ENCODE assay signal across 21 cellular contexts in genomic region chr11:23554002-23554401, GRCh38.
DNase-seq lines count a peak whose midpoint lies in the region; ATAC-seq, FAIRE-seq and TF ChIP-seq lines count a peak whose summit lies in the region.
"Had no signal": no experiment of that assay in that cellular context is flagged by ENCODE, and none has a peak within 500 bp of the region (broad histone marks: within the 10 kb centered on the region; RNA-seq: fewer than 3 reads in every experiment).

No MANE protein-coding gene starts in this region.

- H3K27ac ChIP-seq in astrocyte (ENCODE audit: low read depth, low read length), result no peak overlapping the region
- H3K27ac ChIP-seq in foreskin keratinocyte, result no peak overlapping the region
- H3K27ac ChIP-seq: lower lobe of right lung, SK-N-MC had no signal

- H3K27me3 ChIP-seq in BE2C (no peaks in the 10 kb centered on the region), Loucy (ENCODE audit: insufficient read depth, low read length, poor library complexity, severe bottlenecking) (no peaks in the 10 kb centered on the region), astrocyte (ENCODE audit: insufficient read depth, low read length) (no peaks in the 10 kb centered on the region), foreskin keratinocyte (no peaks in the 10 kb centered on the region)

- peak overlapping the region; percentile 99 for H3K27ac Mint-ChIP-seq in astrocyte (ENCODE audit: unreplicated experiment)
- no peak overlapping the region for H3K27ac Mint-ChIP-seq in activated T-helper 1 cell treated with anti-CD3 and anti-CD28 coated beads, Interleukin-12 subunit alpha, Interleukin-12 subunit beta, Interleukin-2, Interleukin-4 antibody, amounts not matched to agents 30 ng/mL and 10 ng/mL and 1 ng/mL, durations not matched to agents 14 hours and 24 hours and 36 hours
- H3K27ac Mint-ChIP-seq: brain; CD4-positive, CD25-positive, alpha-beta regulatory T cell; progenitor cell of endocrine pancreas; T-helper 2 cell treated with Interferon-gamma antibody and Interleukin-4, amounts not matched to agents 5 μg/mL and 100 μg/mL, for 36 hours had no signal

- H3K4me3 ChIP-seq in BE2C (ENCODE audit: low read depth, low read length) (no peak overlapping the region), Loucy (ENCODE audit: low read length, poor library complexity, severe bottlenecking) (no peak overlapping the region), astrocyte (ENCODE audit: insufficient read depth, low read depth, low read length) (no peak overlapping the region)
- H3K4me3 ChIP-seq: lower lobe of right lung, SK-N-MC had no signal

- no peak for ATAC-seq in foreskin keratinocyte
- ATAC-seq: lower lobe of right lung had no signal

- DNase-seq in BE2C (no peak), astrocyte (ENCODE audit: low read depth) (no peak), foreskin keratinocyte (no peak), NCI-H524 (lab: John Stamatoyannopoulos, UW) (no peak), H54 (ENCODE audit: insufficient read length, low spot score) (no peak), DMS79 (lab: John Stamatoyannopoulos, UW) (no peak)
- DNase-seq in activated T-helper 1 cell treated with anti-CD3 and anti-CD28 coated beads, Interleukin-12 subunit alpha, Interleukin-12 subunit beta, Interleukin-2, Interleukin-4 antibody, amounts not matched to agents 30 ng/mL and 10 ng/mL and 1 ng/mL, durations not matched to agents 14 hours and 24 hours and 36 hours (ENCODE audit: low spot score), result no peak
- DNase-seq: activated effector memory CD4-positive, alpha-beta T cell treated with Interleukin-2 at 50 U/mL for 16 hours; CD4-positive, CD25-positive, alpha-beta regulatory T cell; cortex of kidney; DMS153; KG1; lower lobe of right lung; NCI-H1694 treated with DMSO at 0.1 percent for 48 hours; NCI-H82 had no signal

- H3K9me2 ChIP-seq in Loucy (replicated peaks; ENCODE audit: low read depth, low read length), result no peaks in the 10 kb centered on the region

- H3K9me3 ChIP-seq in BE2C (no peaks in the 10 kb centered on the region), Loucy (ENCODE audit: insufficient read depth, low read depth, low read length) (no peaks in the 10 kb centered on the region), astrocyte (ENCODE audit: insufficient read depth, low read depth, low read length) (no peaks in the 10 kb centered on the region)
- H3K9me3 ChIP-seq: lower lobe of right lung had no signal

- no peak for TF ChIP-seq POLR2A in H54 (IDR thresholded peaks at IDR 0.05; ENCODE audit: low read depth, low read length)

- intact Hi-C loops in activated T-helper 1 cell treated with anti-CD3 and anti-CD28 coated beads, Interleukin-12 subunit alpha, Interleukin-12 subunit beta, Interleukin-2, Interleukin-4 antibody, amounts not matched to agents 30 ng/mL and 10 ng/mL and 1 ng/mL, durations not matched to agents 14 hours and 24 hours and 36 hours (cut with micrococcal nuclease), result no loop called here

- H3K4me1 Mint-ChIP-seq in astrocyte (ENCODE audit: low read depth, unreplicated experiment), result peaks cover 15% of the 10 kb centered on the region
- no peaks in the 10 kb centered on the region for H3K4me1 Mint-ChIP-seq in activated T-helper 1 cell treated with anti-CD3 and anti-CD28 coated beads, Interleukin-12 subunit alpha, Interleukin-12 subunit beta, Interleukin-2, Interleukin-4 antibody, amounts not matched to agents 30 ng/mL and 10 ng/mL and 1 ng/mL, durations not matched to agents 14 hours and 24 hours and 36 hours (ENCODE audit: low read depth)
- H3K4me1 Mint-ChIP-seq: brain; CD4-positive, CD25-positive, alpha-beta regulatory T cell; neural crest cell had no signal

- H3F3A ChIP-seq in Loucy (ENCODE audit: low read depth), result no peaks in the 10 kb centered on the region

- no peak overlapping the region for H3K4me3 Mint-ChIP-seq in astrocyte (ENCODE audit: unreplicated experiment)
- no peak overlapping the region for H3K4me3 Mint-ChIP-seq in activated T-helper 1 cell treated with anti-CD3 and anti-CD28 coated beads, Interleukin-12 subunit alpha, Interleukin-12 subunit beta, Interleukin-2, Interleukin-4 antibody, amounts not matched to agents 30 ng/mL and 10 ng/mL and 1 ng/mL, durations not matched to agents 14 hours and 24 hours and 36 hours
- H3K4me3 Mint-ChIP-seq: brain; CD4-positive, CD25-positive, alpha-beta regulatory T cell; neural crest cell; T-helper 2 cell treated with Interferon-gamma antibody and Interleukin-4, amounts not matched to agents 5 μg/mL and 100 μg/mL, for 36 hours had no signal

- FAIRE-seq in astrocyte (lab: Jason Lieb, UNC) (no peak), H54 (lab: Jason Lieb, UNC) (no peak)

- H3K36me3 ChIP-seq in BE2C, result no peaks in the 10 kb centered on the region
- no peaks in the 10 kb centered on the region for H3K36me3 ChIP-seq in Loucy (ENCODE audit: insufficient read depth, low read length)
- no peaks in the 10 kb centered on the region for H3K36me3 ChIP-seq in astrocyte (ENCODE audit: insufficient read depth, low read length)
- H3K36me3 ChIP-seq: lower lobe of right lung had no signal

- no peaks in the 10 kb centered on the region for H4K20me1 ChIP-seq in Loucy (ENCODE audit: insufficient read depth, low read length, poor library complexity, severe bottlenecking)
- no peaks in the 10 kb centered on the region for H4K20me1 ChIP-seq in astrocyte (ENCODE audit: insufficient read depth, low read length)

- no peaks in the 10 kb centered on the region for H3K27me3 Mint-ChIP-seq in astrocyte (ENCODE audit: low read depth, unreplicated experiment)
- H3K27me3 Mint-ChIP-seq in activated T-helper 1 cell treated with anti-CD3 and anti-CD28 coated beads, Interleukin-12 subunit alpha, Interleukin-12 subunit beta, Interleukin-2, Interleukin-4 antibody, amounts not matched to agents 30 ng/mL and 10 ng/mL and 1 ng/mL, durations not matched to agents 14 hours and 24 hours and 36 hours (ENCODE audit: insufficient read depth), result no peaks in the 10 kb centered on the region
- H3K27me3 Mint-ChIP-seq: brain; CD4-positive, CD25-positive, alpha-beta regulatory T cell; progenitor cell of endocrine pancreas had no signal

- H3K4me2 ChIP-seq in Loucy (ENCODE audit: low read depth, low read length, poor library complexity, severe bottlenecking), result no peak overlapping the region
- no peak overlapping the region for H3K4me2 ChIP-seq in astrocyte (ENCODE audit: low read length)

- no peak overlapping the region for H3K9ac ChIP-seq in Loucy (ENCODE audit: low read depth, low read length, poor library complexity, severe bottlenecking)
- H3K9ac ChIP-seq in astrocyte (ENCODE audit: low read length), result no peak overlapping the region

- H2AFZ ChIP-seq in Loucy (ENCODE audit: low read length), result no peak overlapping the region
- H2AFZ ChIP-seq in astrocyte (ENCODE audit: low read depth, low read length), result no peak overlapping the region

- no peaks in the 10 kb centered on the region for H3K36me3 Mint-ChIP-seq in astrocyte (ENCODE audit: low read depth, unreplicated experiment)
- H3K36me3 Mint-ChIP-seq in activated T-helper 1 cell treated with anti-CD3 and anti-CD28 coated beads, Interleukin-12 subunit alpha, Interleukin-12 subunit beta, Interleukin-2, Interleukin-4 antibody, amounts not matched to agents 30 ng/mL and 10 ng/mL and 1 ng/mL, durations not matched to agents 14 hours and 24 hours and 36 hours (ENCODE audit: low read depth), result no peaks in the 10 kb centered on the region
- H3K36me3 Mint-ChIP-seq: brain; CD4-positive, CD25-positive, alpha-beta regulatory T cell had no signal

- no peaks in the 10 kb centered on the region for H3K79me2 ChIP-seq in Loucy (ENCODE audit: insufficient read depth, low read length)
- no peaks in the 10 kb centered on the region for H3K79me2 ChIP-seq in astrocyte (ENCODE audit: insufficient read depth, low read length)

- peaks cover 4% of the 10 kb centered on the region for H3K9me3 Mint-ChIP-seq in astrocyte (ENCODE audit: unreplicated experiment)
- H3K9me3 Mint-ChIP-seq in activated T-helper 1 cell treated with anti-CD3 and anti-CD28 coated beads, Interleukin-12 subunit alpha, Interleukin-12 subunit beta, Interleukin-2, Interleukin-4 antibody, amounts not matched to agents 30 ng/mL and 10 ng/mL and 1 ng/mL, durations not matched to agents 14 hours and 24 hours and 36 hours, result no peaks in the 10 kb centered on the region
- H3K9me3 Mint-ChIP-seq: neural crest cell had no signal

- H3K4me1 ChIP-seq in BE2C (no peaks in the 10 kb centered on the region), Loucy (ENCODE audit: insufficient read depth, low read length, poor library complexity, severe bottlenecking) (peaks cover 12% of the 10 kb centered on the region), astrocyte (ENCODE audit: insufficient read depth, low read length) (peaks cover 7% of the 10 kb centered on the region), foreskin keratinocyte (no peaks in the 10 kb centered on the region)
- H3K4me1 ChIP-seq: lower lobe of right lung had no signal

- TF ChIP-seq CTCF in BE2C (IDR thresholded peaks at IDR 0.05; ENCODE audit: low read depth, low read length) (0 out of 2 replicates have a peak, but pooled peaks have one; percentile 7), Loucy (conservative IDR thresholded peaks at IDR 0.05; ENCODE audit: low read length) (peak; percentile 29; the same call in 1 of the 2 replicates), astrocyte (IDR thresholded peaks at IDR 0.05; ENCODE audit: insufficient read depth, low read depth, low read length) (no peak), foreskin keratinocyte (conservative IDR thresholded peaks at IDR 0.05) (peak; percentile 43)
